Comparison of ENCODE assay signal across 10 cellular contexts in the genomic region with DNA sequence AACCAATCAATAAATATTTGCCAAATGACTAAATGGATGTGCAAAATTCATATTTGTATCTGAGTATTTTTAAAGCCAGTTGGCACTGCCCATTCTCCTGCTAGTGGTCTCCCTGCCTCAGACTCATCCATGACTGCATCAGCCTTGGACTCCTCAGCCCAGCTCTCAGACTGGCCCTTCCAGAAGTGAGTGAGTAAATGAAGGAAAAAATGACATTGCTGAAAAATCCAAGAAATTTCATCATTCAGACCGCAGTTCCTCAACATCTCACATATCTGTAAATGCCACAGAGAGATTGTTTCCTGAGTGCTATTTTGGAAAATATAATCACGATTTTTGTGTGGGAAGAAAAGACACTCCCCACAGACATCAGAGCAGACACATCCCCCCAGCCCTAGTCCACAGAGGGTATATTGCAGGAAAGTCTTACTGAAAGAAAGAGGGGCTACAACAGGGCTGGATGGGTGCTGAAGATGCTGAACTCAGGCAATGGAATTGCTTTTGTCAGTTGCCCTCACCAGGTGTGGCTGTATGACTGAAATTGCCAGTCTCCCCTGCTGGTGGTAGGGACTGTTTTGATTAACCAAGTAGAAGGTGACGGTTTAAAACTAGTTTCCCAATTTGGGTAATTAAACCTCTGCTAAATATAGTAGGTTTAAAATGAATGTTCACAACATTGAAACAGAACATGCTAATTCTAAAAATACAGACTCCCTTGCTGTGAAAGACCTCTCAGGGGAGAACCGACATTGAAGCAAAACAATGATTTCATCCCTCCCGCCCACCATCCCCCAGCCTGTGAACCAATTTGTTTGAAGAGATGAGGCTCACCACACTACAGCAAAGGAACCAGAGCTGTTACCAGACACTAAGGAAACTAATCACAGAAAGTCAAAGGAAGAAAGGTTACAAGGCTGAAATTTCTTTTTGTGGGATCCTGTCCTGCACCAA.
A peak's percentile ranks its signal among the peaks of the same experiment; 100 is the strongest.
DNase-seq lines count a peak whose midpoint lies in the region; ATAC-seq and TF ChIP-seq lines count a peak whose summit lies in the region.
"Had no signal": no experiment of that assay in that cellular context is flagged by ENCODE, and none has a peak within 500 bp of the region (broad histone marks: within the 10 kb centered on the region; RNA-seq: fewer than 3 reads in every experiment).

No MANE protein-coding gene starts in this region.

- H3K27ac ChIP-seq in heart left ventricle (peak overlapping the region in 6 of 12 donors; percentile 7 to 67 (median 35)), coronary artery (peak overlapping the region; percentile 16 to 81)
- H3K27ac ChIP-seq: C4-2B, transverse colon had no signal

- peaks cover 9% of the 10 kb centered on the region for H3K4me1 Mint-ChIP-seq in Calu3 (ENCODE audit: low read depth, unreplicated experiment)

- no peaks in the 10 kb centered on the region for H3K36me3 ChIP-seq in heart left ventricle
- H3K36me3 ChIP-seq: transverse colon had no signal

- H3K9me3 Mint-ChIP-seq in Calu3 (ENCODE audit: low read depth, unreplicated experiment), result no peaks in the 10 kb centered on the region

- CTCF ChIA-PET in Calu3 (lab: Charles Lee), result no interaction called here

- no TSS peak for BruUV-seq in Calu3 (replicated peaks; lab: Mats Ljungman, UMichigan)

- TF ChIP-seq CTCF in heart left ventricle (IDR thresholded peaks at IDR 0.05) (no peak), coronary artery (IDR thresholded peaks at IDR 0.05) (no peak), Calu3 (IDR thresholded peaks at IDR 0.05; ENCODE audit: unreplicated experiment) (no peak)

- no peak for TF ChIP-seq POLR2A in heart left ventricle (IDR thresholded peaks at IDR 0.05)

- ATAC-seq in heart left ventricle, result peak in 3 of 4 donors; percentile 24 to 79 (median 60)
- ATAC-seq in Right ventricle myocardium inferior, result no peak
- peak; percentile 83 for ATAC-seq in HG03108 (IDR thresholded peaks at IDR 0.05; ENCODE audit: unreplicated experiment)

- WGBS in heart left ventricle, 4 donors, result 37 to 47% (median 42%) methylated on average over 5 of the region's 5 CpGs

- peak overlapping the region in 1 of 12 donors; percentile 14 for H3K4me3 ChIP-seq in heart left ventricle
- peak overlapping the region; percentile 22 for H3K4me3 ChIP-seq in coronary artery
- H3K4me3 ChIP-seq: transverse colon had no signal

- H3K9me3 ChIP-seq in heart left ventricle, result no peaks in the 10 kb centered on the region
- H3K9me3 ChIP-seq: transverse colon had no signal

- H3K27me3 ChIP-seq in heart left ventricle, result no peaks in the 10 kb centered on the region
- H3K27me3 ChIP-seq: transverse colon had no signal

- DNase-seq in heart left ventricle (peak in 1 of 5 donors; percentile 40), Right ventricle myocardium inferior (ENCODE audit: missing footprints) (no peak), coronary artery (ENCODE audit: low spot score) (no peak), Calu3 (no peak), cerebellar nuclear complex (lab: John Stamatoyannopoulos, UW) (no peak), NCI-H2107 treated with DMSO at 0.1 percent for 48 hours (lab: John Stamatoyannopoulos, UW; ENCODE audit: unreplicated experiment) (no peak)
- no peak for DNase-seq in effector CD4-positive, alpha-beta T cell
- DNase-seq: transverse colon had no signal

- H3K4me3 Mint-ChIP-seq in Calu3 (ENCODE audit: low read depth, unreplicated experiment), result no peak overlapping the region

- intact Hi-C loops in heart left ventricle (cut with DNase I) (no loop called here), Right ventricle myocardium inferior (cut with DNase I) (no loop called here), Calu3 (cut with micrococcal nuclease; ENCODE audit: unreplicated experiment) (no loop called here)

- peaks cover 11% of the 10 kb centered on the region for H3K27me3 Mint-ChIP-seq in Calu3 (ENCODE audit: unreplicated experiment)

- H3K27ac Mint-ChIP-seq in Calu3 (ENCODE audit: unreplicated experiment), result no peak overlapping the region

- no peaks in the 10 kb centered on the region for H3K36me3 Mint-ChIP-seq in Calu3 (ENCODE audit: insufficient read depth, unreplicated experiment)

- peaks cover 0 to 38% (median 8%) of the 10 kb centered on the region in 12 donors for H3K4me1 ChIP-seq in heart left ventricle
